1 cellular context compared by ENCODE assay signal in the genomic region with DNA sequence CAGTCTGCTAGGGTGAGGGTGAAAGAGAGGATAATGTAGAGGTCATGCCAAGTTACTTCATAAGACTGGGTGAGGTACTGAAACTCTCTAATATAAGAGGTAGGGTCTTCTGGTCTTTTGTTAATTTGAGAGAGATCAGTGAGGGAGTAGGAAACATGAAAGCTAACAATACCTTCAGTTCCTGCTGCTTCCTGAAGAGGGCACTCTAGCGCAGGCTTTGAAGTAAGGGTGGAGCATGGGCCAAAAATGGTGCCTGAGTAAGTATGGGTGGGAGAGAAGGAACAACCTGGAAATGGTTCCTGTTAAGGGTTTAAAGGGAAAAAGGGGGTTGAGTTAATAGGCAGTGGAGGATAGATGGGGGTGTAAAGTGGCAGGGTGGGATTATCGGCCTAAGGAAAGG.
TF ChIP-seq lines count a peak whose summit lies in the region.

No MANE protein-coding gene starts in this region.

TF ChIP-seq in Ishikawa, 13 proteins besides CTCF, POLR2A, EP300 and RAD21 (continued from another document):
- TF ChIP-seq, protein P1, sequence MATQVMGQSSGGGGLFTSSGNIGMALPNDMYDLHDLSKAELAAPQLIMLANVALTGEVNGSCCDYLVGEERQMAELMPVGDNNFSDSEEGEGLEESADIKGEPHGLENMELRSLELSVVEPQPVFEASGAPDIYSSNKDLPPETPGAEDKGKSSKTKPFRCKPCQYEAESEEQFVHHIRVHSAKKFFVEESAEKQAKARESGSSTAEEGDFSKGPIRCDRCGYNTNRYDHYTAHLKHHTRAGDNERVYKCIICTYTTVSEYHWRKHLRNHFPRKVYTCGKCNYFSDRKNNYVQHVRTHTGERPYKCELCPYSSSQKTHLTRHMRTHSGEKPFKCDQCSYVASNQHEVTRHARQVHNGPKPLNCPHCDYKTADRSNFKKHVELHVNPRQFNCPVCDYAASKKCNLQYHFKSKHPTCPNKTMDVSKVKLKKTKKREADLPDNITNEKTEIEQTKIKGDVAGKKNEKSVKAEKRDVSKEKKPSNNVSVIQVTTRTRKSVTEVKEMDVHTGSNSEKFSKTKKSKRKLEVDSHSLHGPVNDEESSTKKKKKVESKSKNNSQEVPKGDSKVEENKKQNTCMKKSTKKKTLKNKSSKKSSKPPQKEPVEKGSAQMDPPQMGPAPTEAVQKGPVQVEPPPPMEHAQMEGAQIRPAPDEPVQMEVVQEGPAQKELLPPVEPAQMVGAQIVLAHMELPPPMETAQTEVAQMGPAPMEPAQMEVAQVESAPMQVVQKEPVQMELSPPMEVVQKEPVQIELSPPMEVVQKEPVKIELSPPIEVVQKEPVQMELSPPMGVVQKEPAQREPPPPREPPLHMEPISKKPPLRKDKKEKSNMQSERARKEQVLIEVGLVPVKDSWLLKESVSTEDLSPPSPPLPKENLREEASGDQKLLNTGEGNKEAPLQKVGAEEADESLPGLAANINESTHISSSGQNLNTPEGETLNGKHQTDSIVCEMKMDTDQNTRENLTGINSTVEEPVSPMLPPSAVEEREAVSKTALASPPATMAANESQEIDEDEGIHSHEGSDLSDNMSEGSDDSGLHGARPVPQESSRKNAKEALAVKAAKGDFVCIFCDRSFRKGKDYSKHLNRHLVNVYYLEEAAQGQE (IDR thresholded peaks at IDR 0.05; ENCODE audit: low read depth), result no peak
- no peak for TF ChIP-seq YY1 (IDR thresholded peaks at IDR 0.05; ENCODE audit: low read depth)
- TF ChIP-seq, protein P2, sequence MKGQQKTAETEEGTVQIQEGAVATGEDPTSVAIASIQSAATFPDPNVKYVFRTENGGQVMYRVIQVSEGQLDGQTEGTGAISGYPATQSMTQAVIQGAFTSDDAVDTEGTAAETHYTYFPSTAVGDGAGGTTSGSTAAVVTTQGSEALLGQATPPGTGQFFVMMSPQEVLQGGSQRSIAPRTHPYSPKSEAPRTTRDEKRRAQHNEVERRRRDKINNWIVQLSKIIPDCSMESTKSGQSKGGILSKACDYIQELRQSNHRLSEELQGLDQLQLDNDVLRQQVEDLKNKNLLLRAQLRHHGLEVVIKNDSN (IDR thresholded peaks at IDR 0.05), result no peak
- no peak for TF ChIP-seq CEBPB (IDR thresholded peaks at IDR 0.05)
- TF ChIP-seq TAF1 (IDR thresholded peaks at IDR 0.05; ENCODE audit: low read depth), result no peak
- no peak for TF ChIP-seq TEAD4 (IDR thresholded peaks at IDR 0.05)
- no peak for TF ChIP-seq FOXM1 (IDR thresholded peaks at IDR 0.05; ENCODE audit: borderline replicate concordance, low read depth)
- no peak for TF ChIP-seq TCF12 (IDR thresholded peaks at IDR 0.05; ENCODE audit: low read depth)
- no peak for TF ChIP-seq NFIC (IDR thresholded peaks at IDR 0.05)
TF ChIP-seq in Ishikawa: peak in this region for 0.
